8 cellular contexts compared by ENCODE assay signal in the genomic region with DNA sequence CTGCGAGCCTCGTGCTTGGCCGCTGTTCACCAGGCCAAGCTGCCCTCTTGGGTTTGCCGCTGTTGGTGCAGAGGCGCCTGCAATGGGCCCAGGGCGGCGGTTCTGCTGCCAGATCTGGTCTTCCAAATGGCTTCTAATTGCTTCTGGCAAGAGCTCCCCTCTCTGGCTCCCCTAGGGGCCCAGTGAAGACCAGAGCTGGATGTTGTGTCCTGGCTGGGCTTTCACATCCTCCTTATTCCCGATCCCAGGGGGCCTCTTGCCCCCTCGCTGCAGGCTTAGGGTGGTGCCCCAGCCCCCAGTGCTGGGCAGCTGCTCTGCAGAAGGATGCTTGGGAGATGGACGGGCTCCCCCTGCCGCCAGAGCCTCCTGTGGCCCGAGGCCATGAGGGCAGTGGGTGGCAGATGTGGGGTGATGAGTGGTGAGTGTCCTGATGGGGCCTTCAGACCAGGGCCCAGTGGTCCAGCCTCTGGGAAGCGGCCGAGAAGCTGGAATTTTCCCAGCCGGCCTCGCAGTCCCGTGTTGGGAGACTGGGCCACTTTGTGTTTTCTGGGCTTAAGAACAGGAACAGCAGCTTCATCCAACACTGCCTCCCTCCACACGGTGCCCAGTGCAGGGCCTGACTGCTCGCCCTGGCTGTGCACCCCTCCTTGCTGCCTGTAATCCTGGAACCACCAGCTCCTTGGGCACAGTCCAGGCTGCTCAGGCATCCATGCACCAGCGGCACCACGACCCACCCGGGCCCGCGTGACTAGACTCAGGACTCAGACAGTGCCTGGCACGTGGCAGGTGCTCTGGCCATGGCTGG.
A peak's percentile ranks its signal among the peaks of the same experiment; 100 is the strongest.
DNase-seq lines count a peak whose midpoint lies in the region; ATAC-seq and TF ChIP-seq lines count a peak whose summit lies in the region.
"Not testable (repeated sequence)": the region's sequence is repeated elsewhere in the genome, so short reads cannot be mapped to it uniquely, and the experiment has no call there.

No MANE protein-coding gene starts in this region.

- not testable (repeated sequence) for H3K9ac ChIP-seq in neuronal stem cell (ENCODE audit: low read depth, low read length, poor library complexity)

- not testable (repeated sequence) for TF ChIP-seq POLR2A in suprapubic skin (IDR thresholded peaks at IDR 0.05)

- in situ Hi-C loops in brain microvascular endothelial cell (cut with HindIII; ENCODE audit: low pct_ligation_motif_present, low sequenced_read_pairs), result not testable (repeated sequence)

- not testable (repeated sequence) for H2BK15ac ChIP-seq in neuronal stem cell (ENCODE audit: low read length)

- H2AFZ ChIP-seq in neuronal stem cell (ENCODE audit: low read length), result not testable (repeated sequence)

- H3K27me3 ChIP-seq in H7 (ENCODE audit: control insufficient read depth, insufficient read depth, low read length); RWPE2 (ENCODE audit: insufficient read depth, poor library complexity, severe bottlenecking); brain microvascular endothelial cell (replicated peaks); right cardiac atrium (ENCODE audit: control insufficient read depth, insufficient read depth); neuronal stem cell (ENCODE audit: control insufficient read depth in 3 of 3, insufficient read depth in 3 of 3, low read depth in 1 of 3, low read length in 3 of 3); suprapubic skin: not testable (repeated sequence)

- peak; percentile 26 for TF ChIP-seq CTCF in AG09309 (IDR thresholded peaks at IDR 0.05; ENCODE audit: control insufficient read depth, insufficient read depth, low read depth, low read length, missing control alignments)
- TF ChIP-seq CTCF in RWPE2 (IDR thresholded peaks at IDR 0.05; ENCODE audit: poor library complexity, severe bottlenecking); suprapubic skin (IDR thresholded peaks at IDR 0.05): not testable (repeated sequence)
- TF ChIP-seq CTCF in brain microvascular endothelial cell (IDR thresholded peaks at IDR 0.05; ENCODE audit: low read depth, low read length, missing control alignments), result peak; percentile 51
- TF ChIP-seq CTCF in fibroblast of pulmonary artery (IDR thresholded peaks at IDR 0.05; ENCODE audit: low read length, missing control alignments), result peak; percentile 28

- H3K79me1 ChIP-seq in neuronal stem cell (ENCODE audit: low read depth, low read length), result not testable (repeated sequence)

- WGBS in right cardiac atrium, result 49% methylated on average over 25 of the region's 25 CpGs
- no CpG with 5 or more reads among the region's 25 CpGs for WGBS in neuronal stem cell (ENCODE audit: extremely low coverage in 2 of 2, insufficient read length in 2 of 2, insufficient replicate concordance in 1 of 2), 2 donors
- WGBS in suprapubic skin, result 79% methylated on average over 15 of the region's 25 CpGs

- not testable (repeated sequence) for H3K4me1 ChIP-seq in RWPE2 (ENCODE audit: insufficient read depth, poor library complexity, severe bottlenecking)
- peaks cover 11% of the 10 kb centered on the region for H3K4me1 ChIP-seq in right cardiac atrium (ENCODE audit: control insufficient read depth, insufficient read depth, low read length)
- peaks cover 1 to 19% of the 10 kb centered on the region in 2 donors for H3K4me1 ChIP-seq in neuronal stem cell (ENCODE audit: control insufficient read depth in 2 of 2, insufficient read depth in 1 of 2, low read depth in 1 of 2, low read length in 2 of 2)
- H3K4me1 ChIP-seq in suprapubic skin, result peaks cover 11% of the 10 kb centered on the region

- not testable (repeated sequence) for H3K9me3 ChIP-seq in RWPE2 (ENCODE audit: severe bottlenecking); right cardiac atrium (ENCODE audit: control insufficient read depth, low read length); neuronal stem cell (replicated peaks in 1 of 2; ENCODE audit: control insufficient read depth in 2 of 2, insufficient read depth in 1 of 2, low read depth in 1 of 2, low read length in 2 of 2); suprapubic skin

- intact Hi-C loops in right cardiac atrium (cut with DNase I), result not testable (repeated sequence)

- H2BK120ac ChIP-seq in neuronal stem cell (ENCODE audit: low read depth, low read length), result not testable (repeated sequence)

- H3K4ac ChIP-seq in neuronal stem cell (ENCODE audit: low read length), result not testable (repeated sequence)

- H4K91ac ChIP-seq in neuronal stem cell (ENCODE audit: low read depth, low read length, poor library complexity), result not testable (repeated sequence)

- H3K23ac ChIP-seq in neuronal stem cell (ENCODE audit: low read depth, low read length, poor library complexity), result not testable (repeated sequence)

- peak overlapping the region; percentile 58 for H2BK12ac ChIP-seq in neuronal stem cell (ENCODE audit: low read length)

- ATAC-seq in RWPE2 (ENCODE audit: low read depth) (0 out of 3 replicates have a peak, but pooled peaks have one; percentile 25), right cardiac atrium (peak in 1 of 2 donors; percentile 6)

- not testable (repeated sequence) for DNase-seq in AG09309 (ENCODE audit: low read depth); RWPE2 (ENCODE audit: low spot score); brain microvascular endothelial cell; neuronal stem cell (ENCODE audit: low spot score); suprapubic skin (ENCODE audit: low spot score in 2 of 2)
- DNase-seq in H7 (peak; percentile 80), fibroblast of pulmonary artery (ENCODE audit: low read depth) (peak; percentile 55), right cardiac atrium (peak; percentile 58 to 91 (median 91))

- not testable (repeated sequence) for H3K18ac ChIP-seq in neuronal stem cell (ENCODE audit: low read length)

- not testable (repeated sequence) for H3K4me2 ChIP-seq in neuronal stem cell (ENCODE audit: insufficient read depth, low read length, poor library complexity, severe bottlenecking)

- H3K27ac ChIP-seq in RWPE2 (ENCODE audit: poor library complexity, severe bottlenecking); brain microvascular endothelial cell; neuronal stem cell (replicated peaks; ENCODE audit: low read length): not testable (repeated sequence)
- H3K27ac ChIP-seq in right cardiac atrium (ENCODE audit: low read length) (peak overlapping the region; percentile 83), suprapubic skin (peak overlapping the region; percentile 67)

- H2BK5ac ChIP-seq in neuronal stem cell (ENCODE audit: low read length), result not testable (repeated sequence)

- H4K8ac ChIP-seq in neuronal stem cell (ENCODE audit: low read depth, low read length), result not testable (repeated sequence)

- H3K4me3 ChIP-seq in AG09309 (ENCODE audit: control insufficient read depth, low read depth, low read length); H7 (ENCODE audit: insufficient read depth, low read depth, low read length); RWPE2 (ENCODE audit: severe bottlenecking); brain microvascular endothelial cell (ENCODE audit: low read depth, low read length); fibroblast of pulmonary artery (replicated peaks; ENCODE audit: low read depth, low read length); right cardiac atrium (ENCODE audit: low read length); neuronal stem cell (ENCODE audit: low read length in 2 of 2); suprapubic skin: not testable (repeated sequence)

- H3K14ac ChIP-seq in neuronal stem cell (ENCODE audit: low read length), result not testable (repeated sequence)

- not testable (repeated sequence) for H3K36me3 ChIP-seq in H7 (replicated peaks; ENCODE audit: control insufficient read depth, insufficient read depth, low read length); RWPE2 (ENCODE audit: low read depth); brain microvascular endothelial cell (replicated peaks); neuronal stem cell (replicated peaks in 1 of 2; ENCODE audit: control insufficient read depth in 2 of 2, insufficient read depth in 2 of 2, low read length in 2 of 2); suprapubic skin

- not testable (repeated sequence) for TF ChIP-seq EP300 in suprapubic skin (IDR thresholded peaks at IDR 0.05)

- H2AK5ac ChIP-seq in neuronal stem cell (ENCODE audit: low read depth, low read length), result not testable (repeated sequence)
